19 cellular contexts compared by ENCODE assay signal in genomic region chr16:813916-814412, GRCh38. TPM values are rescaled to one million over a fixed set of nuclear protein-coding genes. Genes with fewer than 3 reads are reported as not detected.
DNase-seq lines count a peak whose midpoint lies in the region; FAIRE-seq and TF ChIP-seq lines count a peak whose summit lies in the region.
"Had no signal": no experiment of that assay in that cellular context is flagged by ENCODE, and none has a peak within 500 bp of the region (broad histone marks: within the 10 kb centered on the region; RNA-seq: fewer than 3 reads in every experiment).

No MANE protein-coding gene starts in this region.

- H3K23ac ChIP-seq in trophoblast cell (ENCODE audit: low read length), result no peak overlapping the region

- H4K20me1 ChIP-seq in GM23248 (ENCODE audit: insufficient read depth), result no peaks in the 10 kb centered on the region
- no peaks in the 10 kb centered on the region for H4K20me1 ChIP-seq in keratinocyte (ENCODE audit: control insufficient read depth, extremely low read depth, insufficient read depth, low read length)

- no peaks in the 10 kb centered on the region for H3K79me1 ChIP-seq in trophoblast cell (ENCODE audit: low read length)

- H3K9me3 ChIP-seq in GM23248 (ENCODE audit: low read depth) (no peaks in the 10 kb centered on the region), keratinocyte (ENCODE audit: control insufficient read depth, low read depth, low read length) (no peaks in the 10 kb centered on the region), suprapubic skin (no peaks in the 10 kb centered on the region), trophoblast cell (ENCODE audit: insufficient read depth, low read depth, low read length) (peaks cover 14% of the 10 kb centered on the region)
- H3K9me3 ChIP-seq: SJCRH30, testis had no signal

- H4K91ac ChIP-seq in trophoblast cell (ENCODE audit: low read depth, low read length), result no peak overlapping the region

- no peak overlapping the region for H4K12ac ChIP-seq in trophoblast cell (ENCODE audit: low read depth, low read length)

- peak overlapping the region; percentile 69 for H3K9ac ChIP-seq in GM23248
- no peak overlapping the region for H3K9ac ChIP-seq in keratinocyte (ENCODE audit: control insufficient read depth, extremely low read depth, insufficient read depth, low read length)
- H3K9ac ChIP-seq in trophoblast cell (ENCODE audit: low read length), result no peak overlapping the region

- no peak overlapping the region for H2BK120ac ChIP-seq in trophoblast cell (ENCODE audit: insufficient read depth, low read length, poor library complexity)

- H3K14ac ChIP-seq in trophoblast cell (ENCODE audit: low read length), result no peak overlapping the region

- CTCF ChIA-PET in RWPE1 (lab: Yijun Ruan, JAX) (interaction anchor here (2.0 kb wide), 1 partner anchor 244 kb away, joined by 10 read pairs; no protein-coding TSS in a partner anchor), GM10248 (lab: Yijun Ruan, JAX) (no interaction called here)

- no peak overlapping the region for H3K4ac ChIP-seq in trophoblast cell (ENCODE audit: low read depth, low read length)

- no peaks in the 10 kb centered on the region for H3K36me3 ChIP-seq in GM23248 (ENCODE audit: low read depth)
- H3K36me3 ChIP-seq in keratinocyte (ENCODE audit: control insufficient read depth in 2 of 2, extremely low read depth in 1 of 2, insufficient read depth in 2 of 2, low read length in 2 of 2), result no peaks in the 10 kb centered on the region
- H3K36me3 ChIP-seq in suprapubic skin, result no peaks in the 10 kb centered on the region
- H3K36me3 ChIP-seq in trophoblast cell (ENCODE audit: control insufficient read depth in 1 of 2, insufficient read depth in 2 of 2, low read length in 2 of 2), result no peaks in the 10 kb centered on the region
- H3K36me3 ChIP-seq: SJCRH30 had no signal

- H3K4me1 ChIP-seq in GM23248 (ENCODE audit: insufficient read depth) (peaks cover 22% of the 10 kb centered on the region), keratinocyte (ENCODE audit: control insufficient read depth, extremely low read depth, insufficient read depth, low read length) (no peaks in the 10 kb centered on the region), suprapubic skin (peaks cover 7% of the 10 kb centered on the region), trophoblast cell (ENCODE audit: control insufficient read depth in 1 of 2, insufficient read depth in 2 of 2, low read length in 2 of 2) (peaks cover 4 to 5% of the 10 kb centered on the region in 2 experiments)
- H3K4me1 ChIP-seq: testis had no signal

- H3K9me2 ChIP-seq in GM23248 (ENCODE audit: insufficient read depth), result no peaks in the 10 kb centered on the region

- no peaks in the 10 kb centered on the region for H3K9me1 ChIP-seq in keratinocyte (ENCODE audit: control insufficient read depth, extremely low read depth, insufficient read depth, low read length)

- POLR2A ChIA-PET in RWPE1 (lab: Yijun Ruan, JAX; ENCODE audit: low non-redundant PET) (no interaction called here), GM10248 (lab: Yijun Ruan, JAX) (no interaction called here)

- H2AFZ ChIP-seq in GM23248 (peak overlapping the region; percentile 84), keratinocyte (ENCODE audit: control insufficient read depth, low read length) (no peak overlapping the region), trophoblast cell (ENCODE audit: insufficient read depth, low read length, poor library complexity) (no peak overlapping the region)

- H3K18ac ChIP-seq in trophoblast cell (ENCODE audit: low read length), result no peak overlapping the region

- peaks cover 17% of the 10 kb centered on the region; the same call in 1 of the 2 replicates for H3K27me3 ChIP-seq in GM23248 (replicated peaks; ENCODE audit: insufficient read depth)
- peaks cover 37% of the 10 kb centered on the region for H3K27me3 ChIP-seq in keratinocyte (ENCODE audit: control insufficient read depth, extremely low read depth, insufficient read depth, low read length)
- peaks cover 68% of the 10 kb centered on the region for H3K27me3 ChIP-seq in suprapubic skin
- H3K27me3 ChIP-seq in trophoblast cell (ENCODE audit: insufficient read depth, low read length), result no peaks in the 10 kb centered on the region
- H3K27me3 ChIP-seq: SJCRH30, testis had no signal

- no peak for DNase-seq in GM23248
- DNase-seq in RWPE1 (ENCODE audit: low spot score), result no peak
- DNase-seq in keratinocyte (ENCODE audit: low read depth, low spot score), result no peak
- no peak for DNase-seq in suprapubic skin (ENCODE audit: low spot score in 2 of 2)
- no peak for DNase-seq in trophoblast cell
- DNase-seq in GM10248 (ENCODE audit: extremely low spot score), result no peak
- no peak for DNase-seq in NCI-H82 (lab: John Stamatoyannopoulos, UW)
- DNase-seq: NCI-H2029, SJCRH30, T1000 had no signal

- TF ChIP-seq CTCF in RWPE1 (conservative IDR thresholded peaks at IDR 0.05; ENCODE audit: low read depth) (peak; percentile 14; the same call in 1 of the 2 replicates), keratinocyte (optimal IDR thresholded peaks at IDR 0.05 in 1 of 3, IDR thresholded peaks at IDR 0.05 in 1 of 3, conservative IDR thresholded peaks at IDR 0.05 in 1 of 3; ENCODE audit: extremely low read depth in 1 of 3, insufficient read depth in 2 of 3, low read length in 3 of 3) (no peak), suprapubic skin (IDR thresholded peaks at IDR 0.05) (no peak), GM10248 (IDR thresholded peaks at IDR 0.05; ENCODE audit: control extremely low read depth, extremely low read depth, low read depth, missing control alignments) (no peak)

- H3K4me2 ChIP-seq in GM23248 (ENCODE audit: unreplicated experiment), result peak overlapping the region; percentile 84
- peak overlapping the region; percentile 10 for H3K4me2 ChIP-seq in keratinocyte (ENCODE audit: control insufficient read depth, extremely low read depth, insufficient read depth, low read depth, low read length)
- no peak overlapping the region for H3K4me2 ChIP-seq in trophoblast cell (ENCODE audit: low read length)

- no peak overlapping the region for H4K8ac ChIP-seq in trophoblast cell (ENCODE audit: low read depth, low read length)

- H3K4me3 ChIP-seq in GM23248 (peak overlapping the region; percentile 71), keratinocyte (ENCODE audit: control insufficient read depth in 2 of 3, extremely low read depth in 1 of 3, insufficient read depth in 2 of 3, low read depth in 1 of 3, low read length in 3 of 3) (no peak overlapping the region), suprapubic skin (peak overlapping the region; percentile 24), trophoblast cell (ENCODE audit: low read depth, low read length) (no peak overlapping the region)
- H3K4me3 ChIP-seq: SJCRH30 had no signal

- 0 out of 2 replicates have a peak, but pooled peaks cover 5% of the 10 kb centered on the region for H3F3A ChIP-seq in GM23248 (ENCODE audit: insufficient read depth)

- peaks cover 10% of the 10 kb centered on the region; the same call in 1 of the 2 replicates for H3K79me2 ChIP-seq in GM23248 (ENCODE audit: insufficient read depth)
- H3K79me2 ChIP-seq in keratinocyte (ENCODE audit: control insufficient read depth, insufficient read depth, low read length), result no peaks in the 10 kb centered on the region
- H3K79me2 ChIP-seq in trophoblast cell (ENCODE audit: control insufficient read depth, insufficient read depth, low read length, poor library complexity), result no peaks in the 10 kb centered on the region

- WGBS in GM23248 (ENCODE audit: low coverage in 1 of 2, low lambda C conversion rate in 2 of 2, missing lambda C conversion rate in 2 of 2), 2 experiments, result 36 to 42% methylated on average over 22 of the region's 22 CpGs
- 51% methylated on average over 21 of the region's 22 CpGs for WGBS in suprapubic skin
- WGBS in trophoblast cell (ENCODE audit: extremely low coverage, insufficient coverage, insufficient read length), result no CpG with 5 or more reads among the region's 22 CpGs

- TF ChIP-seq EP300 in suprapubic skin (IDR thresholded peaks at IDR 0.05), result no peak

- TF ChIP-seq POLR2A in suprapubic skin (IDR thresholded peaks at IDR 0.05), result no peak

- no peak for FAIRE-seq in keratinocyte (lab: Jason Lieb, UNC)
- FAIRE-seq: endometrium, GM18507, HepG2 had no signal

- no peak overlapping the region for H2BK12ac ChIP-seq in trophoblast cell (ENCODE audit: low read length)

- dilution Hi-C loops in keratinocyte (cut with MboI; ENCODE audit: extremely low pct_ligation_motif_present, low sequenced_read_pairs), result no loop called here

- in situ Hi-C loops in GM23248 (cut with MboI), result loop anchor here (25.0 kb wide), 1 partner anchor 248 kb away; the partner anchor contains the start of gene SSTR5

- no peak overlapping the region for H3K27ac ChIP-seq in GM23248
- H3K27ac ChIP-seq in RWPE1, result no peak overlapping the region
- no peak overlapping the region for H3K27ac ChIP-seq in keratinocyte (ENCODE audit: control insufficient read depth, insufficient read depth, low read length)
- H3K27ac ChIP-seq in suprapubic skin, result no peak overlapping the region
- no peak overlapping the region for H3K27ac ChIP-seq in trophoblast cell (ENCODE audit: low read depth, low read length)
- H3K27ac ChIP-seq: testis had no signal

- no peak overlapping the region for H2BK5ac ChIP-seq in trophoblast cell (ENCODE audit: low read depth, low read length, poor library complexity)

- H2AK5ac ChIP-seq in trophoblast cell (ENCODE audit: low read length), result no peak overlapping the region

RNA-seq across cellular contexts. Expression of gene GNG13, which starts 13.4 kb away (rescaled TPM):
- not detected in 2 replicates for total RNA-seq in GM23248 (2014; rRNA removed; shearing (Covaris generic))
- polyA plus RNA-seq in GM23248 (2016; fragmentation: Nextera tagmentation; extraction: Ambion mirVana), result not detected in 2 replicates
- polyA plus RNA-seq in keratinocyte, result not detected in 3 replicates
- polyA plus RNA-seq in keratinocyte (2011; ENCODE audit: low read depth), result not detected
- not detected in 2 replicates for polyA plus RNA-seq in keratinocyte (2011; cell fraction: cytosol; rRNA removed)
- not detected in 2 replicates for polyA plus RNA-seq in keratinocyte (2011; cell fraction: nucleus; rRNA removed)
- polyA plus RNA-seq in keratinocyte (2012; ENCODE audit: low replicate concordance), result not detected in 2 replicates
- polyA minus RNA-seq in keratinocyte, result not detected in 3 replicates
- not detected for polyA minus RNA-seq in keratinocyte (2011; cell fraction: cytosol; rRNA and poly(A)+ RNA removed)
- not detected in 2 replicates for polyA minus RNA-seq in keratinocyte (2011; cell fraction: nucleus; rRNA and poly(A)+ RNA removed)
- not detected for total RNA-seq in suprapubic skin
- 0.24 and 0.26 TPM in 2 replicates for polyA plus RNA-seq in trophoblast cell (2013)
- total RNA-seq: CD4-positive, CD25-positive, alpha-beta regulatory T cell; HepG2; mononuclear cell; NCI-H460; omental fat pad; SJCRH30; skeletal muscle tissue; testis had no signal
- polyA plus RNA-seq: CD4-positive, CD25-positive, alpha-beta regulatory T cell; HepG2 had no signal

RNA-seq across cellular contexts. Expression of gene CHTF18, which starts 25.5 kb away (rescaled TPM):
- 9.1 and 13.1 TPM in 2 replicates for total RNA-seq in GM23248 (2014; rRNA removed; shearing (Covaris generic))
- polyA plus RNA-seq in GM23248 (2016; fragmentation: Nextera tagmentation; extraction: Ambion mirVana) (8.0 and 8.8 TPM in 2 replicates), keratinocyte (5.7 to 6.7 TPM (median 5.7 TPM) in 3 replicates)
- 1.8 TPM for polyA plus RNA-seq in keratinocyte (2011; ENCODE audit: low read depth)
- 2.3 and 4.3 TPM in 2 replicates for polyA plus RNA-seq in keratinocyte (2011; cell fraction: cytosol; rRNA removed)
- polyA plus RNA-seq in keratinocyte (2011; cell fraction: nucleus; rRNA removed), result 15.4 and 27.3 TPM in 2 replicates
- polyA plus RNA-seq in keratinocyte (2012; ENCODE audit: low replicate concordance), result 3.0 and 15.1 TPM in 2 replicates
- polyA minus RNA-seq in keratinocyte, result 2.2 to 6.1 TPM (median 5.8 TPM) in 3 replicates
- 12.1 TPM for polyA minus RNA-seq in keratinocyte (2011; cell fraction: cytosol; rRNA and poly(A)+ RNA removed)
- 8.8 and 10.4 TPM in 2 replicates for polyA minus RNA-seq in keratinocyte (2011; cell fraction: nucleus; rRNA and poly(A)+ RNA removed)
- total RNA-seq in suprapubic skin, result 10 to 100 TPM; 12.6 to 22.3 (median 17.3) TPM
- 63.1 and 65.0 TPM in 2 replicates for polyA plus RNA-seq in trophoblast cell (2013)

RNA-seq across cellular contexts. Expression of gene RPUSD1, which starts 25.8 kb away (rescaled TPM):
- 44.6 and 54.3 TPM in 2 replicates for total RNA-seq in GM23248 (2014; rRNA removed; shearing (Covaris generic))
- polyA plus RNA-seq in GM23248 (2016; fragmentation: Nextera tagmentation; extraction: Ambion mirVana) (15.4 and 19.1 TPM in 2 replicates), keratinocyte (11.9 to 30.3 TPM (median 19.3 TPM) in 3 replicates)
- polyA plus RNA-seq in keratinocyte (2011; ENCODE audit: low read depth), result 10.3 TPM
- polyA plus RNA-seq in keratinocyte (2011; cell fraction: cytosol; rRNA removed), result 12.4 and 33.4 TPM in 2 replicates
- polyA plus RNA-seq in keratinocyte (2011; cell fraction: nucleus; rRNA removed), result 25.1 and 38.6 TPM in 2 replicates
- 9.2 and 26.5 TPM in 2 replicates for polyA plus RNA-seq in keratinocyte (2012; ENCODE audit: low replicate concordance)
- polyA minus RNA-seq in keratinocyte, result 8.5 to 16.1 TPM (median 12.9 TPM) in 3 replicates
- polyA minus RNA-seq in keratinocyte (2011; cell fraction: cytosol; rRNA and poly(A)+ RNA removed), result 41.1 TPM
- polyA minus RNA-seq in keratinocyte (2011; cell fraction: nucleus; rRNA and poly(A)+ RNA removed), result 11.7 and 14.5 TPM in 2 replicates
- 10 to 100 TPM; 13.6 to 27.1 (median 21.8) TPM for total RNA-seq in suprapubic skin
- 28.7 TPM in 2 replicates for polyA plus RNA-seq in trophoblast cell (2013)

RNA-seq across cellular contexts. Expression of gene MSLN, which starts 53.4 kb away (rescaled TPM):
- not detected in 2 replicates for total RNA-seq in GM23248 (2014; rRNA removed; shearing (Covaris generic))
- polyA plus RNA-seq in GM23248 (2016; fragmentation: Nextera tagmentation; extraction: Ambion mirVana), result not detected in 2 replicates
- polyA plus RNA-seq in keratinocyte, result 8.5 to 12.7 TPM (median 11.7 TPM) in 3 replicates
- polyA plus RNA-seq in keratinocyte (2011; ENCODE audit: low read depth), result 3.0 TPM
- 4.0 and 7.1 TPM in 2 replicates for polyA plus RNA-seq in keratinocyte (2011; cell fraction: cytosol; rRNA removed)
- 18.7 and 24.6 TPM in 2 replicates for polyA plus RNA-seq in keratinocyte (2011; cell fraction: nucleus; rRNA removed)
- 8.4 and 11.5 TPM in 2 replicates for polyA plus RNA-seq in keratinocyte (2012; ENCODE audit: low replicate concordance)
- polyA minus RNA-seq in keratinocyte, result 5.3 to 10.3 TPM (median 6.5 TPM) in 3 replicates
- polyA minus RNA-seq in keratinocyte (2011; cell fraction: cytosol; rRNA and poly(A)+ RNA removed), result 9.8 TPM
- 13.1 and 15.7 TPM in 2 replicates for polyA minus RNA-seq in keratinocyte (2011; cell fraction: nucleus; rRNA and poly(A)+ RNA removed)
- total RNA-seq in suprapubic skin, result 1 to 10 TPM in 1 of 4 donors, under 1 TPM in 2, not detected in 1; 0.31 to 7.3 (median 0.49) TPM
- polyA plus RNA-seq in trophoblast cell (2013), result 0.16 and 0.17 TPM in 2 replicates
- total RNA-seq: CD4-positive, CD25-positive, alpha-beta regulatory T cell; SJCRH30 had no signal
- polyA plus RNA-seq: CD4-positive, CD25-positive, alpha-beta regulatory T cell had no signal

Comparison
In these comparisons a context has a peak if more than half of its experiments do, and no peak if none do; other contexts are left out.
1. H3K4me3 ChIP-seq: peak in GM23248 (single experiment) and suprapubic skin (single experiment); none in keratinocyte (0 of 3) and trophoblast cell (single experiment).